In the genomic region with DNA sequence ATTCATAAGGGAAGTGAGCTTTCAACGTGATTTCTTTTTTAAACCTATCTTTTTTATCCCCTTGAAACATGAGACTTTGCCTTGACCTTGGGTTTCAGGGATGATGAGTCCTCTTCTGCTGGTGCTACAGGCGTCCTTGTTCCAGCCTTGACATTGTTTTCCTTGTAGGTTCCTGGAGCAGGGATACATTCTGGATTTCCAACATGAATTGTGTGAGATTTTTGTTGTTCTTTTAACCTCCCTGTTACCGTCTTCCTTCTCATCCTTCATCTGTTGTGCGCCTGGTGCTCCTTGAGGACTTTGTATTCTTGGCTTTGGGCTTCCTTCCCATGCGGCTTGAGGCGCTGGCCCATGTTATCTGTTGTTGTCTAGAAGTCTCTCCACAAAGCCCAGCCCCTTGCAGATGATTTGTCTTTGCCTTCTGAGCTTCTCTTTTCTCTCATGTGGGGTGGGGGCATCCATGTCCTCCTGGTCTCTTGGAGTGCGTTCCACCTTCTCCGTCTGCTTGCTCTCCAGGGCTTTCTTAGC, we compare ENCODE assay signal across 1 cellular context.
TF ChIP-seq lines count a peak whose summit lies in the region.

No MANE protein-coding gene starts in this region.

TF ChIP-seq in A549, 52 proteins besides CTCF, POLR2A, EP300 and RAD21 (continued from another document):
- TF ChIP-seq KDM5A (IDR thresholded peaks at IDR 0.05) (no peak), SMC3 (IDR thresholded peaks at IDR 0.05) (no peak), GATA3 (IDR thresholded peaks at IDR 0.05; ENCODE audit: borderline replicate concordance) (no peak)
